In genomic region chr16:50769-51591, GRCh38 we compare ENCODE assay signal across 9 cellular contexts. TPM values are rescaled to one million over a fixed set of nuclear protein-coding genes. Genes with fewer than 3 reads are reported as not detected.
DNase-seq lines count a peak whose midpoint lies in the region; ATAC-seq lines count a peak whose summit lies in the region.
"Had no signal": no experiment of that assay in that cellular context is flagged by ENCODE, and none has a peak within 500 bp of the region (broad histone marks: within the 10 kb centered on the region; RNA-seq: fewer than 3 reads in every experiment).

No MANE protein-coding gene starts in this region.

- no peaks in the 10 kb centered on the region for H3K9me3 Mint-ChIP-seq in activated naive CD4-positive, alpha-beta T cell treated with anti-CD3 and anti-CD28 coated beads, Interleukin-2, amount 10 ng/mL, durations not matched to agents 7 days and 5 days
- H3K9me3 Mint-ChIP-seq in activated T-helper 17 cell treated with anti-CD3 and anti-CD28 coated beads, Interleukin-2, amount 50 U/mL, for 72 hours, result no peaks in the 10 kb centered on the region
- no peaks in the 10 kb centered on the region for H3K9me3 Mint-ChIP-seq in stimulated activated naive CD8-positive, alpha-beta T cell treated with anti-CD3 and anti-CD28 coated beads, Interleukin-15, amount 100 ng/mL, for 72 hours

- CTCF ChIA-PET in activated naive CD4-positive, alpha-beta T cell treated with anti-CD3 and anti-CD28 coated beads, Interleukin-2, amount 10 ng/mL, durations not matched to agents 7 days and 5 days (lab: Charles Lee), result no interaction called here

- peaks cover 38% of the 10 kb centered on the region for H3K36me3 Mint-ChIP-seq in activated naive CD4-positive, alpha-beta T cell treated with anti-CD3 and anti-CD28 coated beads, Interleukin-2, amount 10 ng/mL, durations not matched to agents 7 days and 5 days
- peaks cover 76% of the 10 kb centered on the region for H3K36me3 Mint-ChIP-seq in activated T-helper 17 cell treated with anti-CD3 and anti-CD28 coated beads, Interleukin-2, amount 50 U/mL, for 72 hours (ENCODE audit: low read depth)

- H3K27me3 Mint-ChIP-seq in activated naive CD4-positive, alpha-beta T cell treated with anti-CD3 and anti-CD28 coated beads, Interleukin-2, amount 10 ng/mL, durations not matched to agents 7 days and 5 days, result no peaks in the 10 kb centered on the region
- no peaks in the 10 kb centered on the region for H3K27me3 Mint-ChIP-seq in activated T-helper 17 cell treated with anti-CD3 and anti-CD28 coated beads, Interleukin-2, amount 50 U/mL, for 72 hours
- H3K27me3 Mint-ChIP-seq in stimulated activated naive CD8-positive, alpha-beta T cell treated with anti-CD3 and anti-CD28 coated beads, Interleukin-15, amount 100 ng/mL, for 72 hours, result no peaks in the 10 kb centered on the region

- DNase-seq in activated naive CD4-positive, alpha-beta T cell treated with anti-CD3 and anti-CD28 coated beads, Interleukin-2, amount 10 ng/mL, durations not matched to agents 7 days and 5 days, result no peak
- no peak for DNase-seq in activated naive CD4-positive, alpha-beta T cell treated with Interleukin-2 at 50 U/mL for 16 hours
- DNase-seq in stimulated activated naive CD8-positive, alpha-beta T cell treated with anti-CD3 and anti-CD28 coated beads, Interleukin-15, amount 100 ng/mL, for 72 hours, result no peak
- no peak for DNase-seq in HT-29 (ENCODE audit: low spot score)
- DNase-seq: foreskin keratinocyte, tibial artery had no signal

- H3K27ac Mint-ChIP-seq in activated naive CD4-positive, alpha-beta T cell treated with anti-CD3 and anti-CD28 coated beads, Interleukin-2, amount 10 ng/mL, durations not matched to agents 7 days and 5 days, result peak overlapping the region; percentile 58
- no peak overlapping the region for H3K27ac Mint-ChIP-seq in activated T-helper 17 cell treated with anti-CD3 and anti-CD28 coated beads, Interleukin-2, amount 50 U/mL, for 72 hours
- H3K27ac Mint-ChIP-seq in stimulated activated naive CD8-positive, alpha-beta T cell treated with anti-CD3 and anti-CD28 coated beads, Interleukin-15, amount 100 ng/mL, for 72 hours, result peak overlapping the region in 1 of 2 donors; percentile 63

- no peak for ATAC-seq in activated T-helper 17 cell treated with anti-CD3 and anti-CD28 coated beads, Interleukin-2, amount 50 U/mL, for 72 hours (replicated peaks)
- no peak for ATAC-seq in stimulated activated naive CD8-positive, alpha-beta T cell treated with anti-CD3 and anti-CD28 coated beads, Interleukin-15, amount 100 ng/mL, for 72 hours
- no peak for ATAC-seq in HG03025 (IDR thresholded peaks at IDR 0.05; ENCODE audit: low FRiP score, unreplicated experiment)
- ATAC-seq: foreskin keratinocyte, left colon had no signal

- peak overlapping the region; percentile 66 for H3K4me3 Mint-ChIP-seq in activated naive CD4-positive, alpha-beta T cell treated with anti-CD3 and anti-CD28 coated beads, Interleukin-2, amount 10 ng/mL, durations not matched to agents 7 days and 5 days
- peak overlapping the region; percentile 89 for H3K4me3 Mint-ChIP-seq in activated T-helper 17 cell treated with anti-CD3 and anti-CD28 coated beads, Interleukin-2, amount 50 U/mL, for 72 hours
- peak overlapping the region; percentile 91 to 100 for H3K4me3 Mint-ChIP-seq in stimulated activated naive CD8-positive, alpha-beta T cell treated with anti-CD3 and anti-CD28 coated beads, Interleukin-15, amount 100 ng/mL, for 72 hours

- H3K4me1 Mint-ChIP-seq in activated naive CD4-positive, alpha-beta T cell treated with anti-CD3 and anti-CD28 coated beads, Interleukin-2, amount 10 ng/mL, durations not matched to agents 7 days and 5 days, result peaks cover 39% of the 10 kb centered on the region
- H3K4me1 Mint-ChIP-seq in activated T-helper 17 cell treated with anti-CD3 and anti-CD28 coated beads, Interleukin-2, amount 50 U/mL, for 72 hours, result peaks cover 5% of the 10 kb centered on the region
- H3K4me1 Mint-ChIP-seq in stimulated activated naive CD8-positive, alpha-beta T cell treated with anti-CD3 and anti-CD28 coated beads, Interleukin-15, amount 100 ng/mL, for 72 hours, result peaks cover 41% of the 10 kb centered on the region

RNA-seq across cellular contexts. Expression of gene POLR3K, which starts 2.4 kb away (rescaled TPM):
- total RNA-seq in activated T-helper 17 cell treated with anti-CD3 and anti-CD28 coated beads, Interleukin-2, amount 50 U/mL, for 72 hours, result 10 to 100 TPM; 26.4 to 61.9 TPM
- 19.8 and 26.8 TPM in 2 replicates for total RNA-seq in HT-29 (2014; rRNA removed; shearing (Covaris generic))

RNA-seq across cellular contexts. Expression of gene SNRNP25, which starts 2.6 kb away (rescaled TPM):
- 10 to 100 TPM; 34.4 to 60.3 TPM for total RNA-seq in activated T-helper 17 cell treated with anti-CD3 and anti-CD28 coated beads, Interleukin-2, amount 50 U/mL, for 72 hours
- total RNA-seq in HT-29 (2014; rRNA removed; shearing (Covaris generic)), result 64.8 and 67.5 TPM in 2 replicates

RNA-seq across cellular contexts. Expression of gene RHBDF1, which starts 21.5 kb away (rescaled TPM):
- under 1 TPM in 1 of 2 donors, not detected in 1; 0.24 TPM for total RNA-seq in activated T-helper 17 cell treated with anti-CD3 and anti-CD28 coated beads, Interleukin-2, amount 50 U/mL, for 72 hours
- total RNA-seq in HT-29 (2014; rRNA removed; shearing (Covaris generic)), result 265 and 291 TPM in 2 replicates

RNA-seq across cellular contexts. Expression of gene MPG, which starts 27.0 kb away (rescaled TPM):
- total RNA-seq in activated T-helper 17 cell treated with anti-CD3 and anti-CD28 coated beads, Interleukin-2, amount 50 U/mL, for 72 hours, result 10 to 100 TPM; 45.6 to 51.9 TPM
- 332 and 334 TPM in 2 replicates for total RNA-seq in HT-29 (2014; rRNA removed; shearing (Covaris generic))

Comparison
In these comparisons a context has a peak if more than half of its experiments do, and no peak if none do; other contexts are left out.
1. RNA of gene RHBDF1, which starts 21.5 kb away (total RNA-seq): 265 to 291 TPM in HT-29; 0.24 TPM in activated T-helper 17 cell treated with anti-CD3 and anti-CD28 coated beads, Interleukin-2, amount 50 U/mL, for 72 hours; every median in the first group is over 100 times any median in the second.
2. Peak in every context shown above with its lines, with median percentiles within 50 percentile points of each other: H3K4me3 Mint-ChIP-seq.